35 cellular contexts compared by ENCODE assay signal in genomic region chr15:76718863-76719262, GRCh38.
A peak's percentile ranks its signal among the peaks of the same experiment; 100 is the strongest.
DNase-seq lines count a peak whose midpoint lies in the region; ATAC-seq, FAIRE-seq and TF ChIP-seq lines count a peak whose summit lies in the region.
"Had no signal": no experiment of that assay in that cellular context is flagged by ENCODE, and none has a peak within 500 bp of the region (broad histone marks: within the 10 kb centered on the region; RNA-seq: fewer than 3 reads in every experiment).

No MANE protein-coding gene starts in this region.

- H4K20me1 ChIP-seq in PC-3 (ENCODE audit: low read length) (no peaks in the 10 kb centered on the region), endothelial cell of umbilical vein (replicated peaks; ENCODE audit: control insufficient read depth, extremely low read depth, insufficient read depth, low read length) (no peaks in the 10 kb centered on the region)
- H4K20me1 ChIP-seq: BLaER1; BLaER1 treated with 17β-estradiol and CSF1 and Interleukin-3, amounts not matched to agents 10 nM and 100 nM had no signal

- H3K9me3 ChIP-seq in PC-3 (ENCODE audit: low read length), result no peaks in the 10 kb centered on the region
- no peaks in the 10 kb centered on the region for H3K9me3 ChIP-seq in endothelial cell of umbilical vein (replicated peaks; ENCODE audit: control insufficient read depth, insufficient read depth, low read length)
- H3K9me3 ChIP-seq: A549, BE2C, Caco-2 had no signal

- no peak for TF ChIP-seq CTCF in PC-3 (conservative IDR thresholded peaks at IDR 0.05; ENCODE audit: low read depth, low read length)
- no peak for TF ChIP-seq CTCF in endothelial cell of umbilical vein (IDR thresholded peaks at IDR 0.05; ENCODE audit: extremely low read depth in 1 of 2, insufficient read depth in 1 of 2, low read depth in 1 of 2, low read length in 2 of 2)

- no peaks in the 10 kb centered on the region for H3K9me2 ChIP-seq in PC-3 (replicated peaks; ENCODE audit: low read length)

- intact Hi-C loops in PC-3 (cut with micrococcal nuclease) (no loop called here), endothelial cell of umbilical vein (cut with micrococcal nuclease) (no loop called here), head of caudate nucleus (cut with DNase I) (no loop called here)

- no peak overlapping the region for H3K9ac ChIP-seq in PC-3 (ENCODE audit: low read length)
- no peak overlapping the region for H3K9ac ChIP-seq in endothelial cell of umbilical vein (replicated peaks; ENCODE audit: extremely low read depth, insufficient read depth, low read length)
- H3K9ac ChIP-seq: BLaER1; BLaER1 treated with 17β-estradiol and CSF1 and Interleukin-3, amounts not matched to agents 10 nM and 100 nM had no signal

- H3K27me3 ChIP-seq in PC-3 (ENCODE audit: low read length), result no peaks in the 10 kb centered on the region
- H3K27me3 ChIP-seq in endothelial cell of umbilical vein (ENCODE audit: control insufficient read depth in 2 of 2, insufficient read depth in 2 of 2, low read length in 2 of 2), result no peaks in the 10 kb centered on the region
- H3K27me3 ChIP-seq: BE2C; BLaER1; BLaER1 treated with 17β-estradiol and CSF1 and Interleukin-3, amounts not matched to agents 10 nM and 100 nM had no signal

- H2AFZ ChIP-seq in PC-3 (ENCODE audit: low read length), result no peak overlapping the region
- H2AFZ ChIP-seq in endothelial cell of umbilical vein (ENCODE audit: low read depth, low read length), result no peak overlapping the region

- H3K79me2 ChIP-seq in PC-3 (ENCODE audit: low read length) (no peaks in the 10 kb centered on the region), endothelial cell of umbilical vein (ENCODE audit: control insufficient read depth, insufficient read depth, low read length) (no peaks in the 10 kb centered on the region)

- H3K4me2 ChIP-seq in PC-3 (ENCODE audit: low read length), result no peak overlapping the region
- peak overlapping the region; percentile 24 for H3K4me2 ChIP-seq in endothelial cell of umbilical vein (ENCODE audit: insufficient read depth, low read length)
- H3K4me2 ChIP-seq: A549; BLaER1; BLaER1 treated with 17β-estradiol and CSF1 and Interleukin-3, amounts not matched to agents 10 nM and 100 nM had no signal

- DNase-seq in PC-3, result no peak
- DNase-seq in dermis blood vessel endothelial cell, result peak; percentile 39
- peak; percentile 61 for DNase-seq in endothelial cell of umbilical vein (ENCODE audit: low read depth, low spot score)
- peak; percentile 14 to 33 for DNase-seq in lung microvascular endothelial cell (ENCODE audit: low read depth in 2 of 2)
- no peak for DNase-seq in substantia nigra (lab: John Stamatoyannopoulos, UW)
- DNase-seq in middle frontal gyrus (ENCODE audit: extremely low spot score, low spot score), result no peak
- DNase-seq in head of caudate nucleus, result no peak
- DNase-seq: 8988T; ACHN; AML-193; BE2C; C1 segment of cervical spinal cord; Caco-2; Calu3; CD4-positive, alpha-beta memory T cell; CD4-positive, alpha-beta T cell; CD4-positive, CD25-positive, alpha-beta regulatory T cell; CD8-positive, alpha-beta memory T cell; CD8-positive, alpha-beta T cell; COR-L47; DMS 273 treated with DMSO at 0.1 percent for 48 hours; DMS153; DMS53; DMS79; DMS79 treated with DMSO at 0.1 percent for 48 hours; DND-41; EL had no signal

- dilution Hi-C loops in endothelial cell of umbilical vein (cut with MboI; ENCODE audit: extremely low pct_ligation_motif_present, low sequenced_read_pairs), result no loop called here

- H3K36me3 ChIP-seq in PC-3 (ENCODE audit: low read depth, low read length) (no peaks in the 10 kb centered on the region), endothelial cell of umbilical vein (ENCODE audit: control insufficient read depth in 2 of 2, extremely low read depth in 1 of 2, insufficient read depth in 2 of 2, low read length in 2 of 2) (no peaks in the 10 kb centered on the region)
- H3K36me3 ChIP-seq: BE2C had no signal

- no peaks in the 10 kb centered on the region for H3F3A ChIP-seq in PC-3 (ENCODE audit: low read length, unreplicated experiment)

- H3K9me1 ChIP-seq in endothelial cell of umbilical vein (replicated peaks; ENCODE audit: control insufficient read depth, extremely low read depth, insufficient read depth, low read length), result no peaks in the 10 kb centered on the region

- POLR2A ChIA-PET in PC-3 (lab: Charles Lee; ENCODE audit: unreplicated experiment), result no interaction called here
- POLR2A ChIA-PET in endothelial cell of umbilical vein (lab: Charles Lee), result no interaction called here

- BruUV-seq in PC-3 (replicated peaks; lab: Mats Ljungman, UMichigan) (no TSS peak), endothelial cell of umbilical vein (replicated peaks; lab: Mats Ljungman, UMichigan) (no TSS peak)

- no peak for FAIRE-seq in endothelial cell of umbilical vein (lab: Jason Lieb, UNC)
- FAIRE-seq: A204.1, A549, D721Med had no signal

- TF ChIP-seq POLR2A in endothelial cell of umbilical vein (IDR thresholded peaks at IDR 0.05; ENCODE audit: low read depth, low read length), result no peak

- H3K4me3 ChIP-seq in PC-3 (ENCODE audit: low read length), result no peak overlapping the region
- H3K4me3 ChIP-seq in endothelial cell of umbilical vein (replicated peaks in 1 of 3; ENCODE audit: insufficient read depth in 1 of 3, low read depth in 1 of 3, low read length in 3 of 3), result no peak overlapping the region
- H3K4me3 ChIP-seq: A549; BLaER1; BLaER1 treated with 17β-estradiol and CSF1 and Interleukin-3, amounts not matched to agents 10 nM and 100 nM had no signal

- CTCF ChIA-PET in PC-3 (lab: Charles Lee), result no interaction called here
- CTCF ChIA-PET in endothelial cell of umbilical vein (lab: Charles Lee), result no interaction called here

- H3K27ac ChIP-seq in PC-3 (ENCODE audit: low read length) (no peak overlapping the region), endothelial cell of umbilical vein (ENCODE audit: insufficient read depth, low read depth, low read length) (no peak overlapping the region), substantia nigra (ENCODE audit: low read depth, low read length, poor library complexity, severe bottlenecking) (no peak overlapping the region)
- H3K27ac ChIP-seq: 22Rv1; A549; BLaER1; BLaER1 treated with 17β-estradiol and CSF1 and Interleukin-3, amounts not matched to agents 10 nM and 100 nM; C4-2B had no signal

- ATAC-seq in PC-3, result peak; percentile 57
- ATAC-seq in HG03159 (IDR thresholded peaks at IDR 0.05; ENCODE audit: unreplicated experiment), result no peak
- ATAC-seq: A549; CD8-positive, alpha-beta T cell had no signal

- no peaks in the 10 kb centered on the region for H3K4me1 ChIP-seq in PC-3 (ENCODE audit: insufficient read depth, low read length)
- H3K4me1 ChIP-seq in endothelial cell of umbilical vein (ENCODE audit: control insufficient read depth, extremely low read depth, insufficient read depth, low read length), result peaks cover 4% of the 10 kb centered on the region
- H3K4me1 ChIP-seq: A549; BE2C; BLaER1; BLaER1 treated with 17β-estradiol and CSF1 and Interleukin-3, amounts not matched to agents 10 nM and 100 nM; Caco-2 had no signal

TF ChIP-seq in endothelial cell of umbilical vein, 7 proteins besides CTCF, POLR2A, EP300 and RAD21:
- TF ChIP-seq JUN (IDR thresholded peaks at IDR 0.05; ENCODE audit: borderline replicate concordance, insufficient read depth, insufficient read length, low read depth), result no peak
- no peak for TF ChIP-seq EZH2 (IDR thresholded peaks at IDR 0.05; ENCODE audit: borderline replicate concordance, low read depth, low read length, severe bottlenecking)
- no peak for TF ChIP-seq GATA2 (IDR thresholded peaks at IDR 0.05; ENCODE audit: insufficient read depth, insufficient read length, low read depth, low read length)
- TF ChIP-seq, protein P1, sequence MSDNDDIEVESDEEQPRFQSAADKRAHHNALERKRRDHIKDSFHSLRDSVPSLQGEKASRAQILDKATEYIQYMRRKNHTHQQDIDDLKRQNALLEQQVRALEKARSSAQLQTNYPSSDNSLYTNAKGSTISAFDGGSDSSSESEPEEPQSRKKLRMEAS (IDR thresholded peaks at IDR 0.05; ENCODE audit: insufficient read depth, insufficient read length), result no peak
- no peak for TF ChIP-seq POLR2AphosphoS5 (IDR thresholded peaks at IDR 0.05; ENCODE audit: insufficient read depth, low read depth, low read length)
- TF ChIP-seq MYC (IDR thresholded peaks at IDR 0.05; ENCODE audit: low read depth, low read length), result no peak
- no peak for TF ChIP-seq FOS (IDR thresholded peaks at IDR 0.05; ENCODE audit: borderline replicate concordance, insufficient read depth, low read length)

Comparison
In these comparisons a context has a peak if more than half of its experiments do, and no peak if none do; other contexts are left out.
1. DNase-seq: peak in dermis blood vessel endothelial cell (single experiment), endothelial cell of umbilical vein (single experiment) and lung microvascular endothelial cell (2 of 2); none in PC-3 (single experiment), substantia nigra (0 of 49), middle frontal gyrus (single experiment) and head of caudate nucleus (0 of 42).